ENCODE assay signal across 1 cellular context in genomic region chr16:71927383-71927782, GRCh38.
TF ChIP-seq lines count a peak whose summit lies in the region.

No MANE protein-coding gene starts in this region.

TF ChIP-seq in HepG2, 621 proteins besides CTCF, POLR2A, EP300 and RAD21:
- TF ChIP-seq ATAD3A (CRISPR knock-in tag; IDR thresholded peaks at IDR 0.05) (no peak), MIXL1 (CRISPR knock-in tag; IDR thresholded peaks at IDR 0.05) (0 out of 2 replicates have a peak, but pooled peaks have one; percentile 24), ESRRA (CRISPR knock-in tag; IDR thresholded peaks at IDR 0.05; ENCODE audit: low read depth) (no peak), ZNF33B (CRISPR knock-in tag; IDR thresholded peaks at IDR 0.05) (no peak), TRIM24 (CRISPR knock-in tag; IDR thresholded peaks at IDR 0.05) (no peak), ZNF317 (CRISPR knock-in tag; IDR thresholded peaks at IDR 0.05) (no peak), PPARG (CRISPR knock-in tag; conservative IDR thresholded peaks at IDR 0.05) (0 out of 2 replicates have a peak, but pooled peaks have one; percentile 47), ZNF572 (CRISPR knock-in tag; IDR thresholded peaks at IDR 0.05) (no peak)
